Comparison of ENCODE assay signal across 20 cellular contexts in the genomic region with DNA sequence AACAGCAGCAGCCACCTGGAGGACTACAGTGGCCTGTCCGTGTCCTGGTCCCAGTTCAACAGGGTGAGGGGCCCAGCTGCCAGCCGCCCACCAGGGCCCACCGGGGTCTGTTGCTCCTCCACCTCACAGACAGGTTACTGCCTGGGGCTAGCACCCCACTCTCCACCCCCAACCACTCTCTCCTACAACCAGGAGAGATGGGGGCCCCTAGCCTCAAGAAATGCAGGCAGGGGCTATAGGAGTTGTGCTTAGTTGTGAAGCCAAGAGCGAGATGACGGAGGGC.
"Had no signal": no experiment of that assay in that cellular context is flagged by ENCODE, and none has a peak within 500 bp of the region (broad histone marks: within the 10 kb centered on the region; RNA-seq: fewer than 3 reads in every experiment).

No MANE protein-coding gene starts in this region.

- DNase-seq: activated CD4-positive, CD25-positive, alpha-beta regulatory T cell; activated effector memory CD4-positive, alpha-beta T cell treated with Interleukin-2 at 50 U/mL for 16 hours; aorta; brain microvascular endothelial cell; cortex of kidney; effector CD8-positive, alpha-beta T cell; esophagus squamous epithelium; heart right ventricle; left lung; nephron progenitor cell; nucleus accumbens; sigmoid colon; stimulated activated CD4-positive, alpha-beta T cell treated with anti-CD3 and anti-CD28 coated beads, Interleukin-4, amount 100 ng/mL, for 24 hours; substantia nigra; SW 1271; T-helper 9 cell; transverse colon; uterus had no signal

- H3K9me3 Mint-ChIP-seq: activated CD4-positive, alpha-beta T cell treated with anti-CD3 and anti-CD28 coated beads, Interleukin-2, amount 10 ng/mL, durations not matched to agents 7 days and 5 days; mesothelial cell of epicardium; nephron progenitor cell had no signal

- H3K27ac ChIP-seq: brain microvascular endothelial cell, esophagus squamous epithelium, heart right ventricle, left lung, sigmoid colon, transverse colon, uterus had no signal

- H3K27ac Mint-ChIP-seq: mesothelial cell of epicardium had no signal

- H3K27me3 Mint-ChIP-seq: activated CD4-positive, alpha-beta T cell treated with anti-CD3 and anti-CD28 coated beads, Interleukin-2, amount 10 ng/mL, durations not matched to agents 7 days and 5 days had no signal

- ATAC-seq: heart right ventricle, left lung had no signal

- H3K27me3 ChIP-seq: brain microvascular endothelial cell, esophagus squamous epithelium, heart right ventricle, left lung, sigmoid colon, transverse colon, uterus had no signal

- H3K36me3 ChIP-seq: uterus had no signal

- H3K9me3 ChIP-seq: esophagus squamous epithelium, heart right ventricle, left lung, sigmoid colon, transverse colon, uterus had no signal

- H3K4me3 ChIP-seq: esophagus squamous epithelium, heart right ventricle, left lung, sigmoid colon, transverse colon, uterus had no signal

- H3K36me3 Mint-ChIP-seq: mesothelial cell of epicardium had no signal

- H3K4me3 Mint-ChIP-seq: activated CD4-positive, alpha-beta T cell treated with anti-CD3 and anti-CD28 coated beads, Interleukin-2, amount 10 ng/mL, durations not matched to agents 7 days and 5 days; mesothelial cell of epicardium; nephron progenitor cell had no signal
